10 cellular contexts compared by ENCODE assay signal in genomic region chr12:62251609-62251958, GRCh38. TPM values are rescaled to one million over a fixed set of nuclear protein-coding genes. Genes with fewer than 3 reads are reported as not detected.
A peak's percentile ranks its signal among the peaks of the same experiment; 100 is the strongest.
DNase-seq lines count a peak whose midpoint lies in the region; ATAC-seq and TF ChIP-seq lines count a peak whose summit lies in the region.
"Had no signal": no experiment of that assay in that cellular context is flagged by ENCODE, and none has a peak within 500 bp of the region (broad histone marks: within the 10 kb centered on the region; RNA-seq: fewer than 3 reads in every experiment).

No MANE protein-coding gene starts in this region.

- H3K27ac ChIP-seq in ascending aorta = peak overlapping the region; percentile 54 to 59

- no peaks in the 10 kb centered on the region for H3K27me3 ChIP-seq in ascending aorta
- H3K27me3 ChIP-seq: tibial nerve had no signal

- H3K4me3 ChIP-seq in ascending aorta = no peak overlapping the region
- H3K4me3 ChIP-seq: tibial nerve had no signal

- no peak for TF ChIP-seq CTCF in ascending aorta (IDR thresholded peaks at IDR 0.05)

- H3K36me3 Mint-ChIP-seq in activated T-cell treated with anti-CD3 and anti-CD28 coated beads, Interleukin-2, amount 50 U/mL, for 4 hours (ENCODE audit: insufficient read depth) = peaks cover 3% of the 10 kb centered on the region

- H3K9me3 ChIP-seq in ascending aorta = no peaks in the 10 kb centered on the region
- H3K9me3 ChIP-seq: tibial nerve had no signal

- intact Hi-C loops in ascending aorta (cut with DNase I) = no loop called here

- no peaks in the 10 kb centered on the region for H3K9me3 Mint-ChIP-seq in activated T-cell treated with anti-CD3 and anti-CD28 coated beads, Interleukin-2, amount 50 U/mL, for 4 hours
- H3K9me3 Mint-ChIP-seq: mesothelial cell of epicardium had no signal

- ATAC-seq in GM18519 (IDR thresholded peaks at IDR 0.05; ENCODE audit: low FRiP score, unreplicated experiment) = peak; percentile 33
- ATAC-seq in GM21367 (IDR thresholded peaks at IDR 0.05; ENCODE audit: unreplicated experiment) = peak; percentile 38
- ATAC-seq in HG03159 (IDR thresholded peaks at IDR 0.05; ENCODE audit: unreplicated experiment) = peak; percentile 53
- no peak for ATAC-seq in activated T-cell treated with anti-CD3 and anti-CD28 coated beads, Interleukin-2, amount 50 U/mL, for 4 hours

- H3K36me3 ChIP-seq in ascending aorta = no peaks in the 10 kb centered on the region
- H3K36me3 ChIP-seq: tibial nerve had no signal

- DNase-seq in ascending aorta (ENCODE audit: low spot score in 2 of 2) = no peak
- no peak for DNase-seq in SKM-1 treated with dmso at 0.1 percent for 144 hours (lab: John Stamatoyannopoulos, UW; ENCODE audit: unreplicated experiment)
- no peak for DNase-seq in AG08395 (ENCODE audit: low spot score)
- DNase-seq in anterior cingulate cortex (lab: John Stamatoyannopoulos, UW) = no peak
- DNase-seq in activated T-cell treated with anti-CD3 and anti-CD28 coated beads, Interleukin-2, amount 50 U/mL, for 4 hours = no peak

- peaks cover 27% of the 10 kb centered on the region for H3K4me1 Mint-ChIP-seq in activated T-cell treated with anti-CD3 and anti-CD28 coated beads, Interleukin-2, amount 50 U/mL, for 4 hours (ENCODE audit: low read depth)

- no peaks in the 10 kb centered on the region for H3K27me3 Mint-ChIP-seq in activated T-cell treated with anti-CD3 and anti-CD28 coated beads, Interleukin-2, amount 50 U/mL, for 4 hours (ENCODE audit: low read depth)

- peaks cover 0 to 3% of the 10 kb centered on the region in 2 donors for H3K4me1 ChIP-seq in ascending aorta

- no peak overlapping the region for H3K4me3 Mint-ChIP-seq in activated T-cell treated with anti-CD3 and anti-CD28 coated beads, Interleukin-2, amount 50 U/mL, for 4 hours
- H3K4me3 Mint-ChIP-seq: mesothelial cell of epicardium had no signal

RNA-seq across cellular contexts. Expression of gene USP15, which starts 8.6 kb away (rescaled TPM):
- total RNA-seq in ascending aorta = 48.2 TPM
- 10 to 100 TPM; 82.0 to 98.2 (median 94.3) TPM for total RNA-seq in activated T-cell treated with anti-CD3 and anti-CD28 coated beads, Interleukin-2, amount 50 U/mL, for 4 hours

Comparison
In these comparisons a context has a peak if more than half of its experiments do, and no peak if none do; other contexts are left out.
1. ATAC-seq: peak in GM18519 (single experiment), GM21367 (single experiment) and HG03159 (single experiment); none in activated T-cell treated with anti-CD3 and anti-CD28 coated beads, Interleukin-2, amount 50 U/mL, for 4 hours (0 of 2).